In genomic region chr1:39023140-39023539, GRCh38 we compare ENCODE assay signal across 9 cellular contexts.
"Had no signal": no experiment of that assay in that cellular context is flagged by ENCODE, and none has a peak within 500 bp of the region (broad histone marks: within the 10 kb centered on the region; RNA-seq: fewer than 3 reads in every experiment).

No MANE protein-coding gene starts in this region.

- FAIRE-seq: H1, H54, K562 had no signal

- H3K9me3 Mint-ChIP-seq: HFFc6 had no signal

- H2AFZ ChIP-seq: GM23338 had no signal

- H3K4me3 ChIP-seq: GM23338, K562 had no signal

- DNase-seq: H9, HCEC 1CT, HFFc6, IMR-90 had no signal

- H3K4me3 Mint-ChIP-seq: GM23338, H9, HFFc6 had no signal

- H3K27ac ChIP-seq: HL-60 had no signal

- H3K4me2 ChIP-seq: GM23338 had no signal

- ATAC-seq: GM23338, K562 had no signal

- H3K27ac Mint-ChIP-seq: GM23338, H9, HFFc6 had no signal
